In the genomic region with DNA sequence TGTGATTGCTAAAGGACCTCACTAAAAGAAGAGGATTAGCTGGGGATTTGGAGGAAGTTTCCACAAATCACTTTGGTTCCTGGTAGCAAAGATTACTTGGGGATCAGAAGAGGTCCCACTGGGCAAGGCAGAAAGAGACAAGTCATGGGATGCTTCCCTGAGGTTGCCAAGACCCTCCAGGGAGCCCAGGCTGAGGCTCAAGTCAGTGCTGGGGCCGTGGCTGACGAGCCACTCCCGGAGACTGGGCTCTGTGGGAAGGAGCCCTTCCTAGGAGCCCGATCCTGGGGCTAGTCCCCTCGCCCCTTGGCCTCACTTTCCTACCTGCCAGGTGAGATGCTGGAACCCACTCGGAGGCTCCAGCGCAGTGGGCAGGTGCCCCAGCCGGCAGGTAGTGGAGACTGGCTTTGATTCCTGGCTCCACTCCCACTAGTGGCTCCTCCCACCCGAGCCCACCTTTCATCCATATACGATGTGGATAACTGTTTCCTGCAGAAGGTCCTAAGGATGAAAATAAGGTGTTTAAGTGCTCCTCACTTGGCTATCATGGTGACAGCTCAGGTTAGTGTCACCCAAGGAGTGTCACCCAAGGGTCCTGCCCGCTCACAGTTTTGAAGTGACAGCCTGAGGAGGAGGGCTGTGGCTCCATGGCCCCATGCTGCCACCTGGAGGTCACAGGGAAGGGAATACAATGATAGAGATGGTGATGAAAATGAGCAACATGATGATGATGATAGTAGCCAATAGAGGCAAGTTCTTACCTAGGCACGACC, we compare ENCODE assay signal across 8 cellular contexts.
DNase-seq lines count a peak whose midpoint lies in the region; ATAC-seq and TF ChIP-seq lines count a peak whose summit lies in the region.

No MANE protein-coding gene starts in this region.

- H3K27ac ChIP-seq in CD8-positive, alpha-beta memory T cell (ENCODE audit: low read depth, low read length) = no peak overlapping the region
- no peak overlapping the region for H3K27ac ChIP-seq in lung (ENCODE audit: low read depth in 1 of 2, low read length in 1 of 2)

- peaks cover 0 to 3% (median 3%) of the 10 kb centered on the region in 3 donors for H3K4me1 Mint-ChIP-seq in CD8-positive, alpha-beta memory T cell
- no peaks in the 10 kb centered on the region for H3K4me1 Mint-ChIP-seq in HFFc6 (ENCODE audit: low read depth)
- peaks cover 2% of the 10 kb centered on the region for H3K4me1 Mint-ChIP-seq in activated CD4-positive, alpha-beta T cell treated with anti-CD3 and anti-CD28 coated beads, Interleukin-2, amount 10 ng/mL, durations not matched to agents 24 days and 14 days

- H3K27ac Mint-ChIP-seq in CD8-positive, alpha-beta memory T cell = peak overlapping the region in 1 of 8 donors; percentile 52
- H3K27ac Mint-ChIP-seq in HFFc6 = no peak overlapping the region
- H3K27ac Mint-ChIP-seq in activated CD4-positive, alpha-beta T cell treated with anti-CD3 and anti-CD28 coated beads, Interleukin-2, amount 10 ng/mL, durations not matched to agents 24 days and 14 days = no peak overlapping the region

- no peaks in the 10 kb centered on the region for H3K36me3 ChIP-seq in CD8-positive, alpha-beta memory T cell (ENCODE audit: insufficient read depth, low read length)
- no peaks in the 10 kb centered on the region for H3K36me3 ChIP-seq in lung (ENCODE audit: control insufficient read depth in 2 of 2, insufficient read depth in 2 of 2, low read length in 2 of 2)

- H3K9me3 ChIP-seq in CD8-positive, alpha-beta memory T cell (ENCODE audit: low read length) = peaks cover 12% of the 10 kb centered on the region
- H3K9me3 ChIP-seq in lung (ENCODE audit: control insufficient read depth in 2 of 2, insufficient read depth in 1 of 2, low read length in 1 of 2) = peaks cover 1 to 10% of the 10 kb centered on the region in 2 donors

- WGBS in lung, 2 donors = 53 to 64% methylated on average over 12 of the region's 12 CpGs

- H3K4me1 ChIP-seq in CD8-positive, alpha-beta memory T cell (ENCODE audit: insufficient read depth, low read length) = no peaks in the 10 kb centered on the region
- H3K4me1 ChIP-seq in lung (ENCODE audit: control insufficient read depth in 2 of 2, insufficient read depth in 2 of 2, low read length in 2 of 2) = peaks cover 0 to 2% of the 10 kb centered on the region in 2 donors

- H3K4me3 Mint-ChIP-seq in CD8-positive, alpha-beta memory T cell = no peak overlapping the region
- H3K4me3 Mint-ChIP-seq in HFFc6 = no peak overlapping the region
- H3K4me3 Mint-ChIP-seq in activated CD4-positive, alpha-beta T cell treated with anti-CD3 and anti-CD28 coated beads, Interleukin-2, amount 10 ng/mL, durations not matched to agents 24 days and 14 days = no peak overlapping the region

- TF ChIP-seq CTCF in HFFc6 (IDR thresholded peaks at IDR 0.05) (peak; percentile 87), lung (IDR thresholded peaks at IDR 0.05; ENCODE audit: control extremely low read depth, extremely low read depth) (peak; percentile 82)

- CTCF ChIA-PET in CD8-positive, alpha-beta memory T cell (lab: Charles Lee) = interaction anchor here (1.0 to 11.8 kb wide), 14 partner anchors 260 to 627 kb away, joined by 3 to 292 read pairs (median 4); partner anchors contain the start of genes LBH and LCLAT1

- peaks cover 0 to 24% of the 10 kb centered on the region in 2 donors for H3K27me3 Mint-ChIP-seq in CD8-positive, alpha-beta memory T cell
- no peaks in the 10 kb centered on the region; the same call in none of the 2 replicates for H3K27me3 Mint-ChIP-seq in HFFc6 (ENCODE audit: insufficient read depth)
- peaks cover 4% of the 10 kb centered on the region for H3K27me3 Mint-ChIP-seq in activated CD4-positive, alpha-beta T cell treated with anti-CD3 and anti-CD28 coated beads, Interleukin-2, amount 10 ng/mL, durations not matched to agents 24 days and 14 days

- peak; percentile 51 to 75 (median 55) for DNase-seq in CD8-positive, alpha-beta memory T cell
- DNase-seq in HFFc6 = peak; percentile 43
- peak; percentile 7 for DNase-seq in NCI-H510A (lab: John Stamatoyannopoulos, UW)
- DNase-seq in activated CD4-positive, alpha-beta T cell treated with anti-CD3 and anti-CD28 coated beads, Interleukin-2, amount 10 ng/mL, durations not matched to agents 24 days and 14 days = peak; percentile 89
- peak; percentile 50 for DNase-seq in dedifferentiated amniotic fluid mesenchymal stem cell (ENCODE audit: extremely low spot score)
- peak; percentile 70 for DNase-seq in lung (ENCODE audit: low spot score)
- DNase-seq in stimulated activated CD8-positive, alpha-beta memory T cell treated with anti-CD3 and anti-CD28 coated beads, Interleukin-15, amount 100 ng/mL, for 1 hour (ENCODE audit: low read depth) = peak; percentile 52

- peaks cover 0 to 12% (median 0%) of the 10 kb centered on the region in 3 donors for H3K36me3 Mint-ChIP-seq in CD8-positive, alpha-beta memory T cell
- H3K36me3 Mint-ChIP-seq in HFFc6 (ENCODE audit: low read depth) = peaks cover 9% of the 10 kb centered on the region
- peaks cover 2% of the 10 kb centered on the region for H3K36me3 Mint-ChIP-seq in activated CD4-positive, alpha-beta T cell treated with anti-CD3 and anti-CD28 coated beads, Interleukin-2, amount 10 ng/mL, durations not matched to agents 24 days and 14 days (ENCODE audit: low read depth)

- no peak overlapping the region for H3K4me3 ChIP-seq in CD8-positive, alpha-beta memory T cell (ENCODE audit: low read length)
- no peak overlapping the region for H3K4me3 ChIP-seq in lung

- intact Hi-C loops in activated CD4-positive, alpha-beta T cell treated with anti-CD3 and anti-CD28 coated beads, Interleukin-2, amount 10 ng/mL, durations not matched to agents 24 days and 14 days (cut with micrococcal nuclease) = loop anchor here (1.0 to 10.0 kb wide), 4 partner anchors 282 to 541 kb away; no protein-coding TSS in a partner anchor

- peak; percentile 73 for ATAC-seq in lung (ENCODE audit: insufficient read depth, low FRiP score)
- no peak for ATAC-seq in GM21737 (IDR thresholded peaks at IDR 0.05; ENCODE audit: unreplicated experiment)

- H3K27me3 ChIP-seq in CD8-positive, alpha-beta memory T cell (ENCODE audit: insufficient read depth, low read length, poor library complexity, severe bottlenecking) = no peaks in the 10 kb centered on the region
- no peaks in the 10 kb centered on the region for H3K27me3 ChIP-seq in lung (ENCODE audit: control insufficient read depth, insufficient read depth)

- H3K9me3 Mint-ChIP-seq in CD8-positive, alpha-beta memory T cell = peaks cover 14 to 19% (median 18%) of the 10 kb centered on the region in 5 donors
- peaks cover 18% of the 10 kb centered on the region for H3K9me3 Mint-ChIP-seq in HFFc6
- H3K9me3 Mint-ChIP-seq in activated CD4-positive, alpha-beta T cell treated with anti-CD3 and anti-CD28 coated beads, Interleukin-2, amount 10 ng/mL, durations not matched to agents 24 days and 14 days = peaks cover 11% of the 10 kb centered on the region

- POLR2A ChIA-PET in CD8-positive, alpha-beta memory T cell (lab: Charles Lee) = interaction anchor here (1.1 kb wide), 1 partner anchor 473 kb away, joined by 3 read pairs; no protein-coding TSS in a partner anchor

Comparison
In these comparisons a context has a peak if more than half of its experiments do, and no peak if none do; other contexts are left out.
1. DNase-seq: peak in every context shown above with its lines; median percentile 89 in activated CD4-positive, alpha-beta T cell treated with anti-CD3 and anti-CD28 coated beads, Interleukin-2, amount 10 ng/mL, durations not matched to agents 24 days and 14 days; 70 in lung; 55 in CD8-positive, alpha-beta memory T cell; 52 in stimulated activated CD8-positive, alpha-beta memory T cell treated with anti-CD3 and anti-CD28 coated beads, Interleukin-15, amount 100 ng/mL, for 1 hour; 50 in dedifferentiated amniotic fluid mesenchymal stem cell; 43 in HFFc6; 7 in NCI-H510A.